Comparison of ENCODE assay signal across 15 cellular contexts in genomic region chr10:101452593-101452992, GRCh38.
DNase-seq lines count a peak whose midpoint lies in the region; ATAC-seq, FAIRE-seq and TF ChIP-seq lines count a peak whose summit lies in the region.
"Had no signal": no experiment of that assay in that cellular context is flagged by ENCODE, and none has a peak within 500 bp of the region (broad histone marks: within the 10 kb centered on the region; RNA-seq: fewer than 3 reads in every experiment).

No MANE protein-coding gene starts in this region.

- peak overlapping the region; percentile 78 for H3K4me2 ChIP-seq in Loucy (ENCODE audit: low read depth, low read length, poor library complexity, severe bottlenecking)
- no peak overlapping the region for H3K4me2 ChIP-seq in SK-N-SH

- no peak for TF ChIP-seq RAD21 in SK-N-SH (IDR thresholded peaks at IDR 0.05; ENCODE audit: low read length)

- H2AFZ ChIP-seq in Loucy (ENCODE audit: low read length) (no peak overlapping the region), SK-N-SH (ENCODE audit: low read depth) (no peak overlapping the region)

- TF ChIP-seq CTCF in D721Med (IDR thresholded peaks at IDR 0.05; ENCODE audit: insufficient read depth, missing control alignments) (no peak), Loucy (conservative IDR thresholded peaks at IDR 0.05; ENCODE audit: low read length) (no peak), brain (conservative IDR thresholded peaks at IDR 0.05) (no peak), SK-N-SH (IDR thresholded peaks at IDR 0.05) (no peak)

- H3F3A ChIP-seq in Loucy (ENCODE audit: low read depth), result peaks cover 10% of the 10 kb centered on the region
- H3F3A ChIP-seq in SK-N-SH (replicated peaks; ENCODE audit: insufficient read depth), result no peaks in the 10 kb centered on the region

- H3K4me3 Mint-ChIP-seq in T-helper 17 cell (peak overlapping the region; percentile 15), brain (peak overlapping the region in 2 of 5 experiments; percentile 30 to 74)
- H3K4me3 Mint-ChIP-seq: CD4-positive, alpha-beta memory T cell had no signal

- H3K36me3 ChIP-seq in Loucy (ENCODE audit: insufficient read depth, low read length), result no peaks in the 10 kb centered on the region
- no peaks in the 10 kb centered on the region for H3K36me3 ChIP-seq in SK-N-SH (replicated peaks in 1 of 2; ENCODE audit: control insufficient read depth in 1 of 2, insufficient read depth in 2 of 2, low read length in 1 of 2)
- H3K36me3 ChIP-seq: BLaER1 treated with 17β-estradiol and CSF1 and Interleukin-3, amounts not matched to agents 10 nM and 100 nM had no signal

- H3K9me3 ChIP-seq in Loucy (ENCODE audit: insufficient read depth, low read depth, low read length) (no peaks in the 10 kb centered on the region), T-helper 17 cell (ENCODE audit: control insufficient read depth, low read length, poor library complexity, severe bottlenecking) (no peaks in the 10 kb centered on the region), SK-N-SH (no peaks in the 10 kb centered on the region)
- H3K9me3 ChIP-seq: BLaER1 treated with 17β-estradiol and CSF1 and Interleukin-3, amounts not matched to agents 10 nM and 100 nM had no signal

- H3K4me3 ChIP-seq in Loucy (ENCODE audit: low read length, poor library complexity, severe bottlenecking) (no peak overlapping the region), SK-N-SH (ENCODE audit: low read depth in 2 of 2, low read length in 1 of 2) (no peak overlapping the region)
- H3K4me3 ChIP-seq: BLaER1 treated with 17β-estradiol and CSF1 and Interleukin-3, amounts not matched to agents 10 nM and 100 nM had no signal

- H3K4me1 ChIP-seq in Loucy (ENCODE audit: insufficient read depth, low read length, poor library complexity, severe bottlenecking) (peaks cover 37% of the 10 kb centered on the region), SK-N-SH (ENCODE audit: control insufficient read depth in 1 of 2, insufficient read depth in 2 of 2, low read depth in 1 of 2, low read length in 1 of 2) (peaks cover 0 to 34% of the 10 kb centered on the region in 2 experiments; a peak in 2 of 4 replicates)

- POLR2A ChIA-PET in SK-N-SH (lab: Yijun Ruan, JAX), result no interaction called here

- H3K27me3 Mint-ChIP-seq in T-helper 17 cell, result no peaks in the 10 kb centered on the region
- peaks cover 15% of the 10 kb centered on the region for H3K27me3 Mint-ChIP-seq in brain
- H3K27me3 Mint-ChIP-seq: CD4-positive, alpha-beta memory T cell had no signal

- H3K27ac Mint-ChIP-seq in T-helper 17 cell, result no peak overlapping the region
- H3K27ac Mint-ChIP-seq in brain, result peak overlapping the region in 4 of 5 experiments; percentile 53 to 94 (median 75)
- H3K27ac Mint-ChIP-seq: CD4-positive, alpha-beta memory T cell had no signal

- FAIRE-seq in D721Med (lab: Jason Lieb, UNC), result peak; percentile 11

- no peaks in the 10 kb centered on the region for H3K9me2 ChIP-seq in Loucy (replicated peaks; ENCODE audit: low read depth, low read length)
- H3K9me2 ChIP-seq in SK-N-SH, result no peaks in the 10 kb centered on the region

- H3K79me2 ChIP-seq in Loucy (ENCODE audit: insufficient read depth, low read length) (no peaks in the 10 kb centered on the region), SK-N-SH (ENCODE audit: insufficient read depth) (no peaks in the 10 kb centered on the region)

- CTCF ChIA-PET in SK-N-SH (lab: Yijun Ruan, JAX), result interaction anchor here (1.0 to 9.0 kb wide), 10 partner anchors 8 to 291 kb away, joined by 3 to 102 read pairs (median 12); no protein-coding TSS in a partner anchor

- 100% methylated on average over 1 of the region's 1 CpG for WGBS in SK-N-SH (ENCODE audit: low lambda C conversion rate)

- H3K27me3 ChIP-seq in Loucy (ENCODE audit: insufficient read depth, low read length, poor library complexity, severe bottlenecking) (no peaks in the 10 kb centered on the region), SK-N-SH (ENCODE audit: insufficient read depth) (no peaks in the 10 kb centered on the region)
- H3K27me3 ChIP-seq: BLaER1 treated with 17β-estradiol and CSF1 and Interleukin-3, amounts not matched to agents 10 nM and 100 nM had no signal

- H3K9ac ChIP-seq in Loucy (ENCODE audit: low read depth, low read length, poor library complexity, severe bottlenecking) (no peak overlapping the region), SK-N-SH (no peak overlapping the region)
- H3K9ac ChIP-seq: BLaER1 treated with 17β-estradiol and CSF1 and Interleukin-3, amounts not matched to agents 10 nM and 100 nM had no signal

- ATAC-seq in T-helper 17 cell (peak; percentile 32), HG03521 (IDR thresholded peaks at IDR 0.05; ENCODE audit: unreplicated experiment) (no peak)
- ATAC-seq: HCT116 had no signal

- H3K36me3 Mint-ChIP-seq in T-helper 17 cell (ENCODE audit: low read depth), result no peaks in the 10 kb centered on the region
- no peaks in the 10 kb centered on the region for H3K36me3 Mint-ChIP-seq in brain
- H3K36me3 Mint-ChIP-seq: CD4-positive, alpha-beta memory T cell had no signal

- H3K9me3 Mint-ChIP-seq in brain, result no peaks in the 10 kb centered on the region
- H3K9me3 Mint-ChIP-seq: CD4-positive, alpha-beta memory T cell had no signal

- TF ChIP-seq EP300 in SK-N-SH (IDR thresholded peaks at IDR 0.05; ENCODE audit: borderline replicate concordance in 1 of 2, low read depth in 1 of 2, low read length in 1 of 2), result no peak

- H4K20me1 ChIP-seq in Loucy (ENCODE audit: insufficient read depth, low read length, poor library complexity, severe bottlenecking) (peaks cover 57% of the 10 kb centered on the region), SK-N-SH (ENCODE audit: insufficient read depth) (peaks cover 10% of the 10 kb centered on the region)

- H3K4me1 Mint-ChIP-seq in T-helper 17 cell, result peaks cover 38% of the 10 kb centered on the region
- peaks cover 50% of the 10 kb centered on the region for H3K4me1 Mint-ChIP-seq in brain

- H3K27ac ChIP-seq in SK-N-SH (ENCODE audit: low read depth in 2 of 2, low read length in 1 of 2), result no peak overlapping the region
- H3K27ac ChIP-seq: BLaER1 treated with 17β-estradiol and CSF1 and Interleukin-3, amounts not matched to agents 10 nM and 100 nM had no signal

- DNase-seq in D721Med (ENCODE audit: insufficient read length, low spot score) (no peak), T-helper 17 cell (no peak), C1 segment of cervical spinal cord (lab: John Stamatoyannopoulos, UW) (no peak), DMS53 (lab: John Stamatoyannopoulos, UW) (no peak), SK-N-SH (no peak)
- DNase-seq: ACHN; CD4-positive, alpha-beta memory T cell; DMS153; GF-D8; KBM-7 had no signal

TF ChIP-seq in SK-N-SH, 30 proteins besides CTCF, POLR2A, EP300 and RAD21:
- TF ChIP-seq RFX5 (IDR thresholded peaks at IDR 0.05; ENCODE audit: low read length), result no peak
- TF ChIP-seq USF1 (IDR thresholded peaks at IDR 0.05; ENCODE audit: borderline replicate concordance, low read depth), result no peak
